9 cellular contexts compared by ENCODE assay signal in genomic region chr1:154403300-154403943, GRCh38. TPM values are rescaled to one million over a fixed set of nuclear protein-coding genes. Genes with fewer than 3 reads are reported as not detected.
DNase-seq lines count a peak whose midpoint lies in the region; ATAC-seq and TF ChIP-seq lines count a peak whose summit lies in the region.
"Had no signal": no experiment of that assay in that cellular context is flagged by ENCODE, and none has a peak within 500 bp of the region (broad histone marks: within the 10 kb centered on the region; RNA-seq: fewer than 3 reads in every experiment).

No MANE protein-coding gene starts in this region.

- peaks cover 64% of the 10 kb centered on the region for H3K4me1 Mint-ChIP-seq in activated naive CD8-positive, alpha-beta T cell (ENCODE audit: low read depth)
- H3K4me1 Mint-ChIP-seq in activated naive CD8-positive, alpha-beta T cell treated with anti-CD3 and anti-CD28 coated beads for 36 hours, result peaks cover 60% of the 10 kb centered on the region
- H3K4me1 Mint-ChIP-seq in T-cell, result peaks cover 62 to 75% (median 66%) of the 10 kb centered on the region in 3 donors

- no peak overlapping the region for H3K9ac ChIP-seq in colonic mucosa (ENCODE audit: low read depth in 2 of 2, low read length in 2 of 2)

- DNase-seq in activated naive CD8-positive, alpha-beta T cell treated with anti-CD3 and anti-CD28 coated beads for 36 hours, result no peak
- DNase-seq in T-cell (peak in 20 of 34 experiments; percentile 9 to 56 (median 38)), colonic mucosa (no peak), stomach (no peak), NCI-H446 treated with DMSO at 0.1 percent for 48 hours (lab: John Stamatoyannopoulos, UW) (no peak)
- DNase-seq: NCI-H1105 treated with DMSO at 0.1 percent for 48 hours had no signal

- TF ChIP-seq EP300 in stomach (IDR thresholded peaks at IDR 0.05) (no peak), gastroesophageal sphincter (IDR thresholded peaks at IDR 0.05) (no peak)

- H3K27ac ChIP-seq in colonic mucosa, result peak overlapping the region; percentile 92
- peak overlapping the region in 3 of 5 donors; percentile 15 to 99 (median 98) for H3K27ac ChIP-seq in stomach
- H3K27ac ChIP-seq in gastroesophageal sphincter, result no peak overlapping the region

- peaks cover 11% of the 10 kb centered on the region for H3K4me1 ChIP-seq in colonic mucosa
- H3K4me1 ChIP-seq in stomach, result peaks cover 31 to 62% (median 36%) of the 10 kb centered on the region in 4 donors
- H3K4me1 ChIP-seq in gastroesophageal sphincter, result peaks cover 0 to 32% (median 16%) of the 10 kb centered on the region in 3 donors

- H3K36me3 ChIP-seq in colonic mucosa (no peaks in the 10 kb centered on the region), stomach (no peaks in the 10 kb centered on the region), gastroesophageal sphincter (no peaks in the 10 kb centered on the region)

- no peaks in the 10 kb centered on the region for H3K27me3 ChIP-seq in colonic mucosa
- H3K27me3 ChIP-seq in stomach, result no peaks in the 10 kb centered on the region
- no peaks in the 10 kb centered on the region for H3K27me3 ChIP-seq in gastroesophageal sphincter

- TF ChIP-seq CTCF in colonic mucosa (IDR thresholded peaks at IDR 0.05), result no peak
- no peak for TF ChIP-seq CTCF in stomach (IDR thresholded peaks at IDR 0.05)
- TF ChIP-seq CTCF in gastroesophageal sphincter (IDR thresholded peaks at IDR 0.05), result no peak

- ATAC-seq in T-cell (replicated peaks in 1 of 4), result peak; percentile 14 to 38 (median 21)
- ATAC-seq in gastroesophageal sphincter, result no peak
- ATAC-seq in GM21360 (IDR thresholded peaks at IDR 0.05; ENCODE audit: unreplicated experiment), result no peak

- 66 to 91% (median 74%) methylated on average over 7 of the region's 7 CpGs for WGBS in stomach, 5 donors
- 100% methylated on average over 2 of the region's 7 CpGs; no CpG with 5 or more reads in 1 of the 2 donors for WGBS in gastroesophageal sphincter (ENCODE audit: low coverage in 1 of 2), 2 donors

- peak overlapping the region; percentile 25 for H3K4me3 Mint-ChIP-seq in activated naive CD8-positive, alpha-beta T cell
- H3K4me3 Mint-ChIP-seq in activated naive CD8-positive, alpha-beta T cell treated with anti-CD3 and anti-CD28 coated beads for 36 hours, result no peak overlapping the region
- peak overlapping the region; percentile 35 to 92 (median 81) for H3K4me3 Mint-ChIP-seq in T-cell

- H3K9me3 Mint-ChIP-seq in activated naive CD8-positive, alpha-beta T cell (ENCODE audit: low read depth), result no peaks in the 10 kb centered on the region
- no peaks in the 10 kb centered on the region for H3K9me3 Mint-ChIP-seq in activated naive CD8-positive, alpha-beta T cell treated with anti-CD3 and anti-CD28 coated beads for 36 hours
- H3K9me3 Mint-ChIP-seq in T-cell, result no peaks in the 10 kb centered on the region

- TF ChIP-seq POLR2A in stomach (IDR thresholded peaks at IDR 0.05) (no peak), gastroesophageal sphincter (IDR thresholded peaks at IDR 0.05) (no peak)

- no peaks in the 10 kb centered on the region for H3K36me3 Mint-ChIP-seq in activated naive CD8-positive, alpha-beta T cell
- H3K36me3 Mint-ChIP-seq in activated naive CD8-positive, alpha-beta T cell treated with anti-CD3 and anti-CD28 coated beads for 36 hours, result no peaks in the 10 kb centered on the region
- H3K36me3 Mint-ChIP-seq in T-cell, result no peaks in the 10 kb centered on the region

- H3K27ac Mint-ChIP-seq in activated naive CD8-positive, alpha-beta T cell, result peak overlapping the region; percentile 61
- H3K27ac Mint-ChIP-seq in activated naive CD8-positive, alpha-beta T cell treated with anti-CD3 and anti-CD28 coated beads for 36 hours, result no peak overlapping the region
- H3K27ac Mint-ChIP-seq in T-cell, result peak overlapping the region; percentile 88 to 95

- POLR2A ChIA-PET in T-cell (lab: Charles Lee), result interaction anchor here (0.5 to 1.3 kb wide), 3 partner anchors 16 to 53 kb away, joined by 3 to 4 read pairs (median 3); no protein-coding TSS in a partner anchor

- intact Hi-C loops in colonic mucosa (cut with DNase I), result no loop called here
- intact Hi-C loops in stomach (cut with DNase I; ENCODE audit: low total_unique reads), result loop anchor here (10.0 kb wide), 1 partner anchor 61 kb away; no protein-coding TSS in a partner anchor

- no peak overlapping the region for H3K4me3 ChIP-seq in colonic mucosa
- no peak overlapping the region for H3K4me3 ChIP-seq in stomach
- H3K4me3 ChIP-seq in gastroesophageal sphincter, result no peak overlapping the region

- H3K9me3 ChIP-seq in colonic mucosa, result no peaks in the 10 kb centered on the region
- no peaks in the 10 kb centered on the region for H3K9me3 ChIP-seq in stomach
- no peaks in the 10 kb centered on the region for H3K9me3 ChIP-seq in gastroesophageal sphincter

- H3K27me3 Mint-ChIP-seq in activated naive CD8-positive, alpha-beta T cell, result no peaks in the 10 kb centered on the region
- no peaks in the 10 kb centered on the region for H3K27me3 Mint-ChIP-seq in activated naive CD8-positive, alpha-beta T cell treated with anti-CD3 and anti-CD28 coated beads for 36 hours
- H3K27me3 Mint-ChIP-seq in T-cell, result no peaks in the 10 kb centered on the region

- CTCF ChIA-PET in T-cell (lab: Charles Lee), result interaction anchor here in 1 of 2 donors (0.7 to 2.1 kb wide), 10 partner anchors 7 to 143 kb away, joined by 3 to 7 read pairs (median 3); partner anchors contain the start of gene ATP8B2

RNA-seq across cellular contexts. Expression of gene IL6R, which starts 1.7 kb away (rescaled TPM):
- 1 to 10 TPM; 2.3 to 2.4 TPM for total RNA-seq in activated naive CD8-positive, alpha-beta T cell treated with anti-CD3 and anti-CD28 coated beads for 36 hours
- total RNA-seq in T-cell (10 to 100 TPM; 76.0 to 87.9 (median 80.8) TPM), colonic mucosa (10 to 100 TPM; 31.7 to 38.2 TPM), stomach (10 to 100 TPM; 12.7 to 73.9 (median 37.4) TPM), gastroesophageal sphincter (10 to 100 TPM; 44.7 to 59.4 (median 55.5) TPM)
- 1 to 10 TPM; 1.9 to 4.1 (median 4.0) TPM for polyA plus RNA-seq in stomach

Comparison
In these comparisons a context has a peak if more than half of its experiments do, and no peak if none do; other contexts are left out.
1. DNase-seq: peak in T-cell (20 of 34); none in activated naive CD8-positive, alpha-beta T cell treated with anti-CD3 and anti-CD28 coated beads for 36 hours (single experiment), colonic mucosa (single experiment), stomach (single experiment) and NCI-H446 treated with DMSO at 0.1 percent for 48 hours (single experiment).
2. ATAC-seq: peak in T-cell (4 of 4); none in gastroesophageal sphincter (single experiment) and GM21360 (single experiment).
3. H3K27ac ChIP-seq: peak in colonic mucosa (single experiment) and stomach (3 of 5); none in gastroesophageal sphincter (0 of 4).